Comparison of ENCODE assay signal across 25 cellular contexts in genomic region chrX:13893826-13894225, GRCh38.
DNase-seq lines count a peak whose midpoint lies in the region; ATAC-seq and TF ChIP-seq lines count a peak whose summit lies in the region.
"Had no signal": no experiment of that assay in that cellular context is flagged by ENCODE, and none has a peak within 500 bp of the region (broad histone marks: within the 10 kb centered on the region; RNA-seq: fewer than 3 reads in every experiment).

No MANE protein-coding gene starts in this region.

- H3K4me3 Mint-ChIP-seq in WTC11 = no peak overlapping the region
- H3K4me3 Mint-ChIP-seq: activated CD4-positive, alpha-beta T cell treated with anti-CD3 and anti-CD28 coated beads, Interleukin-2, amount 10 ng/mL, durations not matched to agents 24 days and 14 days; CD4-positive, CD25-positive, alpha-beta regulatory T cell; natural killer cell treated with Interleukin-12 subunit alpha and Interleukin-12 subunit beta and Interleukin-15 and Interleukin-18, amount 100 ng/mL, for 72 hours had no signal

- POLR2A ChIA-PET in WTC11 (lab: Charles Lee) = no interaction called here

- no peaks in the 10 kb centered on the region for H3K27me3 Mint-ChIP-seq in WTC11 (ENCODE audit: low read depth)
- H3K27me3 Mint-ChIP-seq: activated CD4-positive, alpha-beta T cell treated with anti-CD3 and anti-CD28 coated beads, Interleukin-2, amount 10 ng/mL, durations not matched to agents 24 days and 14 days; CD4-positive, CD25-positive, alpha-beta regulatory T cell had no signal

- no peak overlapping the region for H3K27ac Mint-ChIP-seq in WTC11
- H3K27ac Mint-ChIP-seq: activated CD4-positive, alpha-beta T cell treated with anti-CD3 and anti-CD28 coated beads, Interleukin-2, amount 10 ng/mL, durations not matched to agents 24 days and 14 days; CD4-positive, CD25-positive, alpha-beta regulatory T cell; natural killer cell treated with Interleukin-12 subunit alpha and Interleukin-12 subunit beta and Interleukin-15 and Interleukin-18, amount 100 ng/mL, for 72 hours had no signal

- DNase-seq in WTC11 (ENCODE audit: low spot score) = no peak
- peak; percentile 47 to 66 for DNase-seq in cardiac fibroblast (ENCODE audit: low read depth in 2 of 2)
- peak; percentile 41 for DNase-seq in left ventricle myocardium superior
- no peak for DNase-seq in T-helper 2 cell
- DNase-seq in NCI-H524 (lab: John Stamatoyannopoulos, UW) = no peak
- DNase-seq: activated CD4-positive, alpha-beta T cell treated with anti-CD3 and anti-CD28 coated beads, Interleukin-2, amount 10 ng/mL, durations not matched to agents 24 days and 14 days; activated T-cell treated with anti-CD3 and anti-CD28 coated beads, Interleukin-2, amount 50 U/mL, for 48 hours; adrenal gland; CD4-positive, CD25-positive, alpha-beta regulatory T cell; Kasumi-1; mucosa of descending colon; NCI-H1694 treated with DMSO at 0.1 percent for 48 hours; NCI-H510A treated with DMSO at 0.1 percent for 48 hours; PC-9; SHP77 treated with DMSO at 0.1 percent for 48 hours; stimulated activated CD4-positive, alpha-beta T cell treated with anti-CD3 and anti-CD28 coated beads, Interleukin-2, amount 100 ng/mL, for 24 hours; T1000; WERI-Rb-1 had no signal

- TF ChIP-seq CTCF in WTC11 (IDR thresholded peaks at IDR 0.05) = no peak
- no peak for TF ChIP-seq CTCF in cardiac fibroblast (IDR thresholded peaks at IDR 0.05; ENCODE audit: low read depth, low read length)

- CTCF ChIA-PET in WTC11 (lab: Charles Lee) = no interaction called here

- intact Hi-C loops in left ventricle myocardium superior (cut with micrococcal nuclease) = no loop called here

- no peaks in the 10 kb centered on the region for H3K9me3 Mint-ChIP-seq in WTC11
- H3K9me3 Mint-ChIP-seq: activated CD4-positive, alpha-beta T cell treated with anti-CD3 and anti-CD28 coated beads, Interleukin-2, amount 10 ng/mL, durations not matched to agents 24 days and 14 days; CD4-positive, CD25-positive, alpha-beta regulatory T cell; natural killer cell treated with Interleukin-12 subunit alpha and Interleukin-12 subunit beta and Interleukin-15 and Interleukin-18, amount 100 ng/mL, for 72 hours had no signal

- peak overlapping the region; percentile 80 for H3K27ac ChIP-seq in temporal lobe (ENCODE audit: low read depth, low read length)
- H3K27ac ChIP-seq: adrenal gland, cardiac muscle cell, esophagus muscularis mucosa, gastroesophageal sphincter, PC-9, WERI-Rb-1 had no signal

- ATAC-seq in WTC11 = peak; percentile 39; the same call in 1 of the 2 replicates
- peak; percentile 54 for ATAC-seq in left ventricle myocardium superior
- ATAC-seq in HG03108 (IDR thresholded peaks at IDR 0.05; ENCODE audit: unreplicated experiment) = no peak
- ATAC-seq: gastroesophageal sphincter; HepG2; mucosa of descending colon; natural killer cell treated with Interleukin-12 subunit alpha and Interleukin-12 subunit beta and Interleukin-15 and Interleukin-18, amount 100 ng/mL, for 72 hours had no signal

- H3K4me1 Mint-ChIP-seq in WTC11 = peaks cover 44% of the 10 kb centered on the region
- H3K4me1 Mint-ChIP-seq: activated CD4-positive, alpha-beta T cell treated with anti-CD3 and anti-CD28 coated beads, Interleukin-2, amount 10 ng/mL, durations not matched to agents 24 days and 14 days; CD4-positive, CD25-positive, alpha-beta regulatory T cell had no signal

- no peaks in the 10 kb centered on the region for H3K36me3 Mint-ChIP-seq in WTC11
- H3K36me3 Mint-ChIP-seq: CD4-positive, CD25-positive, alpha-beta regulatory T cell; natural killer cell treated with Interleukin-12 subunit alpha and Interleukin-12 subunit beta and Interleukin-15 and Interleukin-18, amount 100 ng/mL, for 72 hours had no signal

- no peak overlapping the region for H3K4me3 ChIP-seq in cardiac fibroblast (replicated peaks in 1 of 2; ENCODE audit: low read depth in 2 of 2, low read length in 2 of 2)
- H3K4me3 ChIP-seq: adrenal gland, cardiac muscle cell, esophagus muscularis mucosa, gastroesophageal sphincter, mucosa of descending colon, PC-9 had no signal

TF ChIP-seq in WTC11, 78 proteins besides CTCF, POLR2A, EP300 and RAD21:
- TF ChIP-seq NR2C2 (CRISPR knock-in tag; IDR thresholded peaks at IDR 0.05) (no peak), ZNF671 (CRISPR knock-in tag; IDR thresholded peaks at IDR 0.05) (no peak), MXD4 (CRISPR knock-in tag; IDR thresholded peaks at IDR 0.05; ENCODE audit: borderline replicate concordance) (no peak), TEAD4 (CRISPR knock-in tag; IDR thresholded peaks at IDR 0.05) (no peak), GTF2I (CRISPR knock-in tag; conservative IDR thresholded peaks at IDR 0.05) (no peak), GABPB1 (CRISPR knock-in tag; IDR thresholded peaks at IDR 0.05) (no peak), MYBL2 (CRISPR knock-in tag; IDR thresholded peaks at IDR 0.05) (no peak), NFATC4 (CRISPR knock-in tag; IDR thresholded peaks at IDR 0.05) (no peak), ETV6 (CRISPR knock-in tag; IDR thresholded peaks at IDR 0.05) (no peak), CREM (CRISPR knock-in tag; IDR thresholded peaks at IDR 0.05) (no peak), IRF2 (CRISPR knock-in tag; IDR thresholded peaks at IDR 0.05; ENCODE audit: borderline replicate concordance, low read depth) (no peak), IRF1 (CRISPR knock-in tag; IDR thresholded peaks at IDR 0.05) (no peak), ZNF138 (CRISPR knock-in tag; conservative IDR thresholded peaks at IDR 0.05) (no peak)
- TF ChIP-seq, protein P1, sequence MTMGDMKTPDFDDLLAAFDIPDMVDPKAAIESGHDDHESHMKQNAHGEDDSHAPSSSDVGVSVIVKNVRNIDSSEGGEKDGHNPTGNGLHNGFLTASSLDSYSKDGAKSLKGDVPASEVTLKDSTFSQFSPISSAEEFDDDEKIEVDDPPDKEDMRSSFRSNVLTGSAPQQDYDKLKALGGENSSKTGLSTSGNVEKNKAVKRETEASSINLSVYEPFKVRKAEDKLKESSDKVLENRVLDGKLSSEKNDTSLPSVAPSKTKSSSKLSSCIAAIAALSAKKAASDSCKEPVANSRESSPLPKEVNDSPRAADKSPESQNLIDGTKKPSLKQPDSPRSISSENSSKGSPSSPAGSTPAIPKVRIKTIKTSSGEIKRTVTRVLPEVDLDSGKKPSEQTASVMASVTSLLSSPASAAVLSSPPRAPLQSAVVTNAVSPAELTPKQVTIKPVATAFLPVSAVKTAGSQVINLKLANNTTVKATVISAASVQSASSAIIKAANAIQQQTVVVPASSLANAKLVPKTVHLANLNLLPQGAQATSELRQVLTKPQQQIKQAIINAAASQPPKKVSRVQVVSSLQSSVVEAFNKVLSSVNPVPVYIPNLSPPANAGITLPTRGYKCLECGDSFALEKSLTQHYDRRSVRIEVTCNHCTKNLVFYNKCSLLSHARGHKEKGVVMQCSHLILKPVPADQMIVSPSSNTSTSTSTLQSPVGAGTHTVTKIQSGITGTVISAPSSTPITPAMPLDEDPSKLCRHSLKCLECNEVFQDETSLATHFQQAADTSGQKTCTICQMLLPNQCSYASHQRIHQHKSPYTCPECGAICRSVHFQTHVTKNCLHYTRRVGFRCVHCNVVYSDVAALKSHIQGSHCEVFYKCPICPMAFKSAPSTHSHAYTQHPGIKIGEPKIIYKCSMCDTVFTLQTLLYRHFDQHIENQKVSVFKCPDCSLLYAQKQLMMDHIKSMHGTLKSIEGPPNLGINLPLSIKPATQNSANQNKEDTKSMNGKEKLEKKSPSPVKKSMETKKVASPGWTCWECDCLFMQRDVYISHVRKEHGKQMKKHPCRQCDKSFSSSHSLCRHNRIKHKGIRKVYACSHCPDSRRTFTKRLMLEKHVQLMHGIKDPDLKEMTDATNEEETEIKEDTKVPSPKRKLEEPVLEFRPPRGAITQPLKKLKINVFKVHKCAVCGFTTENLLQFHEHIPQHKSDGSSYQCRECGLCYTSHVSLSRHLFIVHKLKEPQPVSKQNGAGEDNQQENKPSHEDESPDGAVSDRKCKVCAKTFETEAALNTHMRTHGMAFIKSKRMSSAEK (CRISPR knock-in tag; IDR thresholded peaks at IDR 0.05; ENCODE audit: borderline replicate concordance) = no peak
- TF ChIP-seq, protein P2, sequence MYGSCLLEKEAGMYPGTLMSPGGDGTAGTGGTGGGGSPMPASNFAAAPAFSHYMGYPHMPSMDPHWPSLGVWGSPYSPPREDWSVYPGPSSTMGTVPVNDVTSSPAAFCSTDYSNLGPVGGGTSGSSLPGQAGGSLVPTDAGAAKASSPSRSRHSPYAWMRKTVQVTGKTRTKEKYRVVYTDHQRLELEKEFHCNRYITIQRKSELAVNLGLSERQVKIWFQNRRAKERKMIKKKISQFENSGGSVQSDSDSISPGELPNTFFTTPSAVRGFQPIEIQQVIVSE (CRISPR knock-in tag; IDR thresholded peaks at IDR 0.05; ENCODE audit: borderline replicate concordance) = no peak
- TF ChIP-seq, protein P3, sequence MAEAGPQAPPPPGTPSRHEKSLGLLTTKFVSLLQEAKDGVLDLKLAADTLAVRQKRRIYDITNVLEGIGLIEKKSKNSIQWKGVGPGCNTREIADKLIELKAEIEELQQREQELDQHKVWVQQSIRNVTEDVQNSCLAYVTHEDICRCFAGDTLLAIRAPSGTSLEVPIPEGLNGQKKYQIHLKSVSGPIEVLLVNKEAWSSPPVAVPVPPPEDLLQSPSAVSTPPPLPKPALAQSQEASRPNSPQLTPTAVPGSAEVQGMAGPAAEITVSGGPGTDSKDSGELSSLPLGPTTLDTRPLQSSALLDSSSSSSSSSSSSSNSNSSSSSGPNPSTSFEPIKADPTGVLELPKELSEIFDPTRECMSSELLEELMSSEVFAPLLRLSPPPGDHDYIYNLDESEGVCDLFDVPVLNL (CRISPR knock-in tag; IDR thresholded peaks at IDR 0.05; ENCODE audit: borderline replicate concordance, low read depth) = no peak

Comparison
In these comparisons a context has a peak if more than half of its experiments do, and no peak if none do; other contexts are left out.
1. DNase-seq: peak in cardiac fibroblast (2 of 2) and left ventricle myocardium superior (single experiment); none in WTC11 (single experiment), T-helper 2 cell (0 of 5) and NCI-H524 (0 of 2).